In genomic region chr11:841981-842369, GRCh38 we compare ENCODE assay signal across 8 cellular contexts. TPM values are rescaled to one million over a fixed set of nuclear protein-coding genes. Genes with fewer than 3 reads are reported as not detected.
DNase-seq lines count a peak whose midpoint lies in the region; ATAC-seq and TF ChIP-seq lines count a peak whose summit lies in the region.

No MANE protein-coding gene starts in this region.

- H3K4me3 Mint-ChIP-seq in activated CD8-positive, alpha-beta T cell treated with anti-CD3 and anti-CD28 coated beads for 36 hours = peak overlapping the region; percentile 85
- H3K4me3 Mint-ChIP-seq in stimulated activated memory B cell treated with anti-CD40 and anti-IgM and Interleukin-4, amounts not matched to agents 10 μg/mL and 1 μg/mL and 100 μg/mL, for 72 hours = peak overlapping the region; percentile 89

- no peaks in the 10 kb centered on the region for H3K9me2 ChIP-seq in hepatocyte (replicated peaks; ENCODE audit: insufficient read depth)

- peak overlapping the region; percentile 98 for H3K27ac ChIP-seq in hepatocyte

- peak overlapping the region; percentile 75 for H2AFZ ChIP-seq in hepatocyte

- peaks cover 13% of the 10 kb centered on the region for H4K20me1 ChIP-seq in hepatocyte (ENCODE audit: insufficient read depth, poor library complexity, severe bottlenecking)

- H3K4me1 Mint-ChIP-seq in activated CD8-positive, alpha-beta T cell treated with anti-CD3 and anti-CD28 coated beads for 36 hours (ENCODE audit: low read depth) = peaks cover 33% of the 10 kb centered on the region
- H3K4me1 Mint-ChIP-seq in stimulated activated memory B cell treated with anti-CD40 and anti-IgM and Interleukin-4, amounts not matched to agents 10 μg/mL and 1 μg/mL and 100 μg/mL, for 72 hours = peaks cover 45% of the 10 kb centered on the region

- H3K9me3 ChIP-seq in hepatocyte (ENCODE audit: low read depth) = no peaks in the 10 kb centered on the region

- POLR2A ChIA-PET in activated CD8-positive, alpha-beta T cell treated with anti-CD3 and anti-CD28 coated beads for 36 hours (lab: Charles Lee) = interaction anchor here (0.7 to 21.1 kb wide), 6 partner anchors 14 to 85 kb away, joined by 3 to 273 read pairs (median 5); partner anchors contain the start of genes CD151, CRACR2B, PNPLA2 and RPLP2

- TF ChIP-seq CTCF in activated CD8-positive, alpha-beta T cell treated with anti-CD3 and anti-CD28 coated beads for 36 hours (IDR thresholded peaks at IDR 0.05) = no peak
- TF ChIP-seq CTCF in hepatocyte (IDR thresholded peaks at IDR 0.05; ENCODE audit: poor library complexity) = no peak

- H3K4me3 ChIP-seq in hepatocyte = peak overlapping the region; percentile 86

- ATAC-seq in GM18505 (IDR thresholded peaks at IDR 0.05; ENCODE audit: unreplicated experiment) = peak; percentile 23
- peak; percentile 18 for ATAC-seq in HG02981 (IDR thresholded peaks at IDR 0.05; ENCODE audit: unreplicated experiment)
- ATAC-seq in activated CD8-positive, alpha-beta T cell treated with anti-CD3 and anti-CD28 coated beads for 36 hours = peak; percentile 24
- peak; percentile 52 for ATAC-seq in stimulated activated memory B cell treated with anti-CD40 and anti-IgM and Interleukin-4, amounts not matched to agents 10 μg/mL and 1 μg/mL and 100 μg/mL, for 72 hours
- ATAC-seq in HG02588 (IDR thresholded peaks at IDR 0.05; ENCODE audit: unreplicated experiment) = no peak
- no peak for ATAC-seq in HG02938 (IDR thresholded peaks at IDR 0.05; ENCODE audit: unreplicated experiment)

- DNase-seq in activated CD8-positive, alpha-beta T cell treated with anti-CD3 and anti-CD28 coated beads for 36 hours = no peak
- DNase-seq in hepatocyte (ENCODE audit: low spot score) (no peak), cerebellar nuclear complex (lab: John Stamatoyannopoulos, UW) (no peak)

- CTCF ChIA-PET in activated CD8-positive, alpha-beta T cell treated with anti-CD3 and anti-CD28 coated beads for 36 hours (lab: Charles Lee) = interaction anchor here (1.4 to 1.5 kb wide), 2 partner anchors 14 to 31 kb away, joined by 3 read pairs; partner anchors contain the start of gene CRACR2B

- H3K27me3 Mint-ChIP-seq in activated CD8-positive, alpha-beta T cell treated with anti-CD3 and anti-CD28 coated beads for 36 hours = peaks cover 2% of the 10 kb centered on the region
- peaks cover 23% of the 10 kb centered on the region for H3K27me3 Mint-ChIP-seq in stimulated activated memory B cell treated with anti-CD40 and anti-IgM and Interleukin-4, amounts not matched to agents 10 μg/mL and 1 μg/mL and 100 μg/mL, for 72 hours

- WGBS in hepatocyte (ENCODE audit: low lambda C conversion rate, missing lambda C conversion rate) = 2% methylated on average over 18 of the region's 27 CpGs

- H3K36me3 Mint-ChIP-seq in activated CD8-positive, alpha-beta T cell treated with anti-CD3 and anti-CD28 coated beads for 36 hours (ENCODE audit: low read depth) = peaks cover 19% of the 10 kb centered on the region
- peaks cover 14% of the 10 kb centered on the region for H3K36me3 Mint-ChIP-seq in stimulated activated memory B cell treated with anti-CD40 and anti-IgM and Interleukin-4, amounts not matched to agents 10 μg/mL and 1 μg/mL and 100 μg/mL, for 72 hours

- H3K9me3 Mint-ChIP-seq in activated CD8-positive, alpha-beta T cell treated with anti-CD3 and anti-CD28 coated beads for 36 hours = no peaks in the 10 kb centered on the region
- no peaks in the 10 kb centered on the region for H3K9me3 Mint-ChIP-seq in stimulated activated memory B cell treated with anti-CD40 and anti-IgM and Interleukin-4, amounts not matched to agents 10 μg/mL and 1 μg/mL and 100 μg/mL, for 72 hours

- H3K36me3 ChIP-seq in hepatocyte (replicated peaks; ENCODE audit: insufficient read depth, low read depth) = no peaks in the 10 kb centered on the region

- peak overlapping the region; percentile 87 for H3K27ac Mint-ChIP-seq in activated CD8-positive, alpha-beta T cell treated with anti-CD3 and anti-CD28 coated beads for 36 hours
- H3K27ac Mint-ChIP-seq in stimulated activated memory B cell treated with anti-CD40 and anti-IgM and Interleukin-4, amounts not matched to agents 10 μg/mL and 1 μg/mL and 100 μg/mL, for 72 hours = peak overlapping the region; percentile 84

- H3K4me2 ChIP-seq in hepatocyte = peak overlapping the region; percentile 94

- no peak for TF ChIP-seq POLR2A in GM18505 (IDR thresholded peaks at IDR 0.05; ENCODE audit: borderline replicate concordance, extremely low read depth, insufficient read depth, insufficient read length)

- no peaks in the 10 kb centered on the region for H3K27me3 ChIP-seq in hepatocyte

- intact Hi-C loops in activated CD8-positive, alpha-beta T cell treated with anti-CD3 and anti-CD28 coated beads for 36 hours (cut with micrococcal nuclease) = no loop called here

- peaks cover 39% of the 10 kb centered on the region for H3K4me1 ChIP-seq in hepatocyte (ENCODE audit: insufficient read depth)

- peaks cover 25% of the 10 kb centered on the region for H3K79me2 ChIP-seq in hepatocyte

RNA-seq across cellular contexts. Expression of gene POLR2L, which starts 0.4 kb away (rescaled TPM):
- 10 to 100 TPM; 83.0 to 89.2 TPM for total RNA-seq in activated CD8-positive, alpha-beta T cell treated with anti-CD3 and anti-CD28 coated beads for 36 hours
- 38.0 and 50.2 TPM in 2 replicates for total RNA-seq in hepatocyte
- polyA plus RNA-seq in hepatocyte = 372 and 402 TPM in 2 replicates

RNA-seq across cellular contexts. Expression of gene TSPAN4, which starts 0.7 kb away (rescaled TPM):
- 10 to 100 TPM; 15.4 to 16.0 TPM for total RNA-seq in activated CD8-positive, alpha-beta T cell treated with anti-CD3 and anti-CD28 coated beads for 36 hours
- total RNA-seq in hepatocyte = 62.5 and 82.8 TPM in 2 replicates
- polyA plus RNA-seq in hepatocyte = 148 and 177 TPM in 2 replicates

RNA-seq across cellular contexts. Expression of gene CD151, which starts 9.2 kb away (rescaled TPM):
- total RNA-seq in activated CD8-positive, alpha-beta T cell treated with anti-CD3 and anti-CD28 coated beads for 36 hours = 10 to 100 TPM; 45.9 to 46.5 TPM
- total RNA-seq in hepatocyte = 248 and 260 TPM in 2 replicates
- 356 and 392 TPM in 2 replicates for polyA plus RNA-seq in hepatocyte

RNA-seq across cellular contexts. Expression of gene CRACR2B, which starts 14.3 kb away (rescaled TPM):
- total RNA-seq in activated CD8-positive, alpha-beta T cell treated with anti-CD3 and anti-CD28 coated beads for 36 hours = 1 to 10 TPM; 2.1 to 2.4 TPM
- 9.7 and 10.2 TPM in 2 replicates for total RNA-seq in hepatocyte
- 33.2 and 39.7 TPM in 2 replicates for polyA plus RNA-seq in hepatocyte

RNA-seq across cellular contexts. Expression of gene PNPLA2, which starts 23.3 kb away (rescaled TPM):
- total RNA-seq in activated CD8-positive, alpha-beta T cell treated with anti-CD3 and anti-CD28 coated beads for 36 hours = 10 to 100 TPM; 29.7 to 32.0 TPM
- total RNA-seq in hepatocyte = 12.2 and 12.9 TPM in 2 replicates
- 50.0 and 57.3 TPM in 2 replicates for polyA plus RNA-seq in hepatocyte

Comparison
In these comparisons a context has a peak if more than half of its experiments do, and no peak if none do; other contexts are left out.
1. ATAC-seq: peak in GM18505 (single experiment), HG02981 (single experiment), activated CD8-positive, alpha-beta T cell treated with anti-CD3 and anti-CD28 coated beads for 36 hours (single experiment) and stimulated activated memory B cell treated with anti-CD40 and anti-IgM and Interleukin-4, amounts not matched to agents 10 μg/mL and 1 μg/mL and 100 μg/mL, for 72 hours (single experiment); none in HG02588 (single experiment) and HG02938 (single experiment).